In genomic region chr17:75842963-75843576, GRCh38 we compare ENCODE assay signal across 9 cellular contexts.
DNase-seq lines count a peak whose midpoint lies in the region; ATAC-seq and TF ChIP-seq lines count a peak whose summit lies in the region.
"Had no signal": no experiment of that assay in that cellular context is flagged by ENCODE, and none has a peak within 500 bp of the region (broad histone marks: within the 10 kb centered on the region; RNA-seq: fewer than 3 reads in every experiment).

No MANE protein-coding gene starts in this region.

- H3K9me3 ChIP-seq in effector memory CD4-positive, alpha-beta T cell (ENCODE audit: control insufficient read depth, low read length), result no peaks in the 10 kb centered on the region

- H3K27me3 Mint-ChIP-seq in T-helper 2 cell treated with Interferon-gamma antibody and Interleukin-4, amounts not matched to agents 5 μg/mL and 100 μg/mL, for 36 hours (ENCODE audit: low read depth), result no peaks in the 10 kb centered on the region

- H3K27ac ChIP-seq in effector memory CD4-positive, alpha-beta T cell (ENCODE audit: insufficient read depth, low read length, poor library complexity, severe bottlenecking), result peak overlapping the region; percentile 91
- H3K27ac ChIP-seq in skin epidermis, result peak overlapping the region in 20 of 21 experiments; percentile 71 to 97 (median 90)

- peak; percentile 22 for TF ChIP-seq CTCF in GM12873 (IDR thresholded peaks at IDR 0.05; ENCODE audit: insufficient read depth, low read depth, low read length, missing control alignments)
- no peak for TF ChIP-seq CTCF in GM13976 (IDR thresholded peaks at IDR 0.05; ENCODE audit: borderline replicate concordance, control extremely low read depth, extremely low read depth, insufficient read depth, missing control alignments)

- H3K36me3 ChIP-seq in effector memory CD4-positive, alpha-beta T cell (ENCODE audit: control insufficient read depth, insufficient read depth, low read length), result peaks cover 42% of the 10 kb centered on the region

- peaks cover 36% of the 10 kb centered on the region for H3K36me3 Mint-ChIP-seq in T-helper 2 cell treated with Interferon-gamma antibody and Interleukin-4, amounts not matched to agents 5 μg/mL and 100 μg/mL, for 36 hours (ENCODE audit: low read depth)

- H3K4me1 Mint-ChIP-seq in T-helper 2 cell treated with Interferon-gamma antibody and Interleukin-4, amounts not matched to agents 5 μg/mL and 100 μg/mL, for 36 hours (ENCODE audit: low read depth), result peaks cover 10% of the 10 kb centered on the region

- H3K4me3 Mint-ChIP-seq in T-helper 2 cell treated with Interferon-gamma antibody and Interleukin-4, amounts not matched to agents 5 μg/mL and 100 μg/mL, for 36 hours, result peak overlapping the region; percentile 97

- H3K4me3 ChIP-seq in effector memory CD4-positive, alpha-beta T cell (ENCODE audit: insufficient read depth, low read depth, low read length, poor library complexity, severe bottlenecking), result peak overlapping the region; percentile 93
- peak overlapping the region; percentile 22 to 46 (median 36) for H3K4me3 ChIP-seq in skin epidermis

- H3K9me3 Mint-ChIP-seq in T-helper 2 cell treated with Interferon-gamma antibody and Interleukin-4, amounts not matched to agents 5 μg/mL and 100 μg/mL, for 36 hours, result no peaks in the 10 kb centered on the region

- H3K27ac Mint-ChIP-seq in T-helper 2 cell treated with Interferon-gamma antibody and Interleukin-4, amounts not matched to agents 5 μg/mL and 100 μg/mL, for 36 hours, result peak overlapping the region; percentile 90

- in situ Hi-C loops in GM13976 (cut with MboI; ENCODE audit: low sequenced_read_pairs, unreplicated experiment), result no loop called here

- DNase-seq in T-helper 2 cell treated with Interferon-gamma antibody and Interleukin-4, amounts not matched to agents 5 μg/mL and 100 μg/mL, for 36 hours (ENCODE audit: low spot score), result no peak
- DNase-seq in effector memory CD4-positive, alpha-beta T cell, result no peak
- no peak for DNase-seq in GM13976 (ENCODE audit: low spot score)
- no peak for DNase-seq in middle frontal gyrus (ENCODE audit: extremely low spot score, low spot score)
- DNase-seq in DMS114 treated with DMSO at 0.1 percent for 48 hours (lab: John Stamatoyannopoulos, UW; ENCODE audit: unreplicated experiment), result no peak
- DNase-seq: NCI-H1105 treated with DMSO at 0.1 percent for 48 hours had no signal

- ATAC-seq in GM21825 (IDR thresholded peaks at IDR 0.05; ENCODE audit: unreplicated experiment), result no peak

- peaks cover 34% of the 10 kb centered on the region for H3K4me1 ChIP-seq in effector memory CD4-positive, alpha-beta T cell (ENCODE audit: control insufficient read depth, insufficient read depth, low read length, poor library complexity, severe bottlenecking)

- H3K27me3 ChIP-seq in effector memory CD4-positive, alpha-beta T cell (replicated peaks; ENCODE audit: control insufficient read depth, insufficient read depth, low read length, poor library complexity, severe bottlenecking), result no peaks in the 10 kb centered on the region
